ENCODE assay signal across 8 cellular contexts in the genomic region with DNA sequence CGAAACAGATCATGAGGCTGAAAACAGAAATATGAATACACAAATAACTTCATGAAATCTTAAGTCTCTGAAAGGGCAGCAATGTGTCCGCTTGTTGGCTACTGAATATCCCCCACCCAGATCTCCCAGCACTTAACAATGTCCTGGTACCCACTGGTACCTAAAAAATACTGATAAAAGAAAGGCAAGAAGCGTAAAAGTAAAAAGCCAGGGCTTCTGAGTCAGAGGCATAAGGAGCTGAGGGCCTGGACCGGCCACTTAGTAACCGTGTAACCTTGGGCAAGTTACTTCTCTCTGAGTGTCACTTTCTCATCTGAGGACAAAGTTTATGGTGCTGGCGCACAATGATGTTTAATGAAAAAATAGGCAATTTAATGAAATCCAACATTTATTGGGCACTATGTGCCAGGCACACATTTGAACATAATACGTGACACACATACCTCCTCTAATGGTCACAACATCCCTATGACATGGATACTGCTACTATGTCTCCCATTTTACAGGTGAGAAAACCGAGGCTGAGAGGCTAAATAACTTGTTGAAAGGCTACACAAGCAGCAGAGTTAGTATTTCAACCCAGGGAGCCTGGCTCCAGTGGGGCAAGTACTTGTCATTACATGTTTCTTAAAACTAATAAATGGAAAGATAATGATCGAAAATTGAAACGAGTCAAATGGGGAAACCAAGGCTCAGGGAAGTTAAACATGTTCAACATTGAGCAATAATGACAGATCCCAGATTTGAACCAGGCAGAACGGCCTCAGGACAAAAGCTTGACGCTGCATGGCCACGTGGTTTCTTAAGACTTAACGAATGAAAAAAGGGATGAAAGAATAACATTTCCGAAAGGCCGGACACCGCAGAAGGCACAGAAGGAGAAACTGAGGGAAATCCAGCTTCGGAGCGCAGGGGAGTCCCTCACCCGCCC. TPM values are rescaled to one million over a fixed set of nuclear protein-coding genes. Genes with fewer than 3 reads are reported as not detected.
DNase-seq lines count a peak whose midpoint lies in the region; ATAC-seq and TF ChIP-seq lines count a peak whose summit lies in the region.

No MANE protein-coding gene starts in this region.

- TF ChIP-seq CTCF in RWPE1 (conservative IDR thresholded peaks at IDR 0.05; ENCODE audit: low read depth) (no peak), neutrophil (IDR thresholded peaks at IDR 0.05) (no peak)

- H3K36me3 ChIP-seq in neutrophil, result peaks cover 4% of the 10 kb centered on the region

- H3K36me3 Mint-ChIP-seq in activated T-cell treated with anti-CD3 and anti-CD28 coated beads, Interleukin-2, amount 50 U/mL, for 72 hours (ENCODE audit: insufficient read depth in 2 of 2), result peaks cover 11 to 13% of the 10 kb centered on the region in 2 donors

- H3K4me1 Mint-ChIP-seq in activated T-cell treated with anti-CD3 and anti-CD28 coated beads, Interleukin-2, amount 50 U/mL, for 72 hours (ENCODE audit: low read depth), result peaks cover 54% of the 10 kb centered on the region

- H3K27ac Mint-ChIP-seq in activated T-cell treated with anti-CD3 and anti-CD28 coated beads, Interleukin-2, amount 50 U/mL, for 72 hours, result peak overlapping the region; percentile 98

- H3K9me3 Mint-ChIP-seq in activated T-cell treated with anti-CD3 and anti-CD28 coated beads, Interleukin-2, amount 50 U/mL, for 72 hours, result no peaks in the 10 kb centered on the region

- H3K27me3 Mint-ChIP-seq in activated T-cell treated with anti-CD3 and anti-CD28 coated beads, Interleukin-2, amount 50 U/mL, for 72 hours (ENCODE audit: low read depth), result no peaks in the 10 kb centered on the region

- peak overlapping the region; percentile 75 to 89 for H3K4me3 ChIP-seq in neutrophil (ENCODE audit: low read depth in 1 of 2, low read length in 1 of 2)

- peak overlapping the region; percentile 84 to 91 for H3K4me3 Mint-ChIP-seq in activated T-cell treated with anti-CD3 and anti-CD28 coated beads, Interleukin-2, amount 50 U/mL, for 72 hours

- ATAC-seq in activated T-cell treated with anti-CD3 and anti-CD28 coated beads, Interleukin-2, amount 50 U/mL, for 72 hours (replicated peaks in 1 of 2), result no peak
- no peak for ATAC-seq in HG02759 (IDR thresholded peaks at IDR 0.05; ENCODE audit: unreplicated experiment)

- peaks cover 18 to 31% of the 10 kb centered on the region in 2 experiments for H3K4me1 ChIP-seq in neutrophil (ENCODE audit: control insufficient read depth in 1 of 2, insufficient read depth in 1 of 2, low read depth in 1 of 2, low read length in 1 of 2)

- no peaks in the 10 kb centered on the region for H3K9me3 ChIP-seq in neutrophil

- H3K27me3 ChIP-seq in neutrophil, result no peaks in the 10 kb centered on the region

- CTCF ChIA-PET in RWPE1 (lab: Yijun Ruan, JAX), result interaction anchor here (0.6 to 1.2 kb wide), 3 partner anchors 12 to 64 kb away, joined by 3 read pairs; no protein-coding TSS in a partner anchor

- POLR2A ChIA-PET in RWPE1 (lab: Yijun Ruan, JAX; ENCODE audit: low non-redundant PET), result no interaction called here

- H3K27ac ChIP-seq in RWPE1 (peak overlapping the region; percentile 96), epithelial cell of prostate (peak overlapping the region; percentile 95), neutrophil (peak overlapping the region; percentile 77)

- DNase-seq in activated T-cell treated with anti-CD3 and anti-CD28 coated beads, Interleukin-2, amount 50 U/mL, for 72 hours, result no peak
- no peak for DNase-seq in activated T-cell treated with anti-CD3 and anti-CD28 coated beads, Interleukin-2, amount 50 U/mL, for 48 hours
- DNase-seq in RWPE1 (ENCODE audit: low spot score) (peak; percentile 62), epithelial cell of prostate (ENCODE audit: low read depth, low spot score) (no peak), HuH-7 (ENCODE audit: low spot score) (no peak), NCI-H510A treated with DMSO at 0.1 percent for 48 hours (lab: John Stamatoyannopoulos, UW) (no peak)

RNA-seq across cellular contexts. Expression of gene TP53RK, which starts 0.8 kb away (rescaled TPM):
- 10 to 100 TPM; 15.6 to 16.7 TPM for total RNA-seq in activated T-cell treated with anti-CD3 and anti-CD28 coated beads, Interleukin-2, amount 50 U/mL, for 72 hours

RNA-seq across cellular contexts. Expression of gene SLC2A10, which starts 21.0 kb away (rescaled TPM):
- under 1 TPM in 1 of 2 donors, not detected in 1; 0.07 TPM for total RNA-seq in activated T-cell treated with anti-CD3 and anti-CD28 coated beads, Interleukin-2, amount 50 U/mL, for 72 hours

RNA-seq across cellular contexts. Expression of gene SLC13A3, which starts 37.2 kb away (rescaled TPM):
- total RNA-seq in activated T-cell treated with anti-CD3 and anti-CD28 coated beads, Interleukin-2, amount 50 U/mL, for 72 hours, result under 1 TPM in 1 of 2 donors, not detected in 1; 0.21 TPM
